ENCODE assay signal across 8 cellular contexts in genomic region chr17:76968707-76969597, GRCh38.
DNase-seq lines count a peak whose midpoint lies in the region; ATAC-seq, FAIRE-seq and TF ChIP-seq lines count a peak whose summit lies in the region.

No MANE protein-coding gene starts in this region.

- H3K27me3 ChIP-seq in left ventricle myocardium inferior (ENCODE audit: low read depth): peaks cover 77% of the 10 kb centered on the region
- peaks cover 0 to 13% of the 10 kb centered on the region in 2 donors for H3K27me3 ChIP-seq in small intestine (ENCODE audit: control insufficient read depth in 2 of 2, insufficient read depth in 2 of 2, low read length in 2 of 2)

- 4 to 6% (median 5%) methylated on average over 42 to 45 of the region's 45 CpGs for WGBS in small intestine, 3 donors

- ATAC-seq in GM19351 (IDR thresholded peaks at IDR 0.05; ENCODE audit: unreplicated experiment): no peak

- peak; percentile 93 for DNase-seq in NCI-H345 treated with DMSO at 0.1 percent for 48 hours (lab: John Stamatoyannopoulos, UW; ENCODE audit: unreplicated experiment)
- DNase-seq in activated T-cell treated with anti-CD3 and anti-CD28 coated beads for 24 hours (ENCODE audit: low read depth): peak; percentile 23
- no peak for DNase-seq in left ventricle myocardium inferior
- peak; percentile 33 for DNase-seq in small intestine
- no peak for DNase-seq in NK-92 (lab: John Stamatoyannopoulos, UW; ENCODE audit: unreplicated experiment)
- DNase-seq in COLO829 (ENCODE audit: low spot score): no peak

- FAIRE-seq in small intestine (lab: Jason Lieb, UNC): no peak

- H3K36me3 ChIP-seq in left ventricle myocardium inferior (no peaks in the 10 kb centered on the region), small intestine (ENCODE audit: control insufficient read depth in 2 of 2, insufficient read depth in 2 of 2, low read length in 2 of 2) (no peaks in the 10 kb centered on the region)

- no peak for TF ChIP-seq CTCF in left ventricle myocardium inferior (IDR thresholded peaks at IDR 0.05; ENCODE audit: borderline replicate concordance)

- H3K9me3 ChIP-seq in left ventricle myocardium inferior (replicated peaks) (no peaks in the 10 kb centered on the region), small intestine (ENCODE audit: control insufficient read depth, low read depth) (no peaks in the 10 kb centered on the region)

- no peak overlapping the region for H3K27ac ChIP-seq in left ventricle myocardium inferior (replicated peaks)
- H3K27ac ChIP-seq in small intestine (ENCODE audit: low read depth in 1 of 2, low read length in 1 of 2): no peak overlapping the region

- peaks cover 14% of the 10 kb centered on the region for H3K4me1 ChIP-seq in left ventricle myocardium inferior
- H3K4me1 ChIP-seq in small intestine (ENCODE audit: control insufficient read depth in 2 of 2, insufficient read depth in 1 of 2, low read depth in 1 of 2, low read length in 1 of 2): no peaks in the 10 kb centered on the region

- H3K4me3 ChIP-seq in GM08714 (ENCODE audit: low read length) (peak overlapping the region; percentile 4; the same call in 1 of the 2 replicates), left ventricle myocardium inferior (peak overlapping the region; percentile 56), small intestine (ENCODE audit: low read depth in 1 of 2, low read length in 2 of 2) (peak overlapping the region in 1 of 2 donors; percentile 23)

- intact Hi-C loops in left ventricle myocardium inferior (cut with micrococcal nuclease): no loop called here

Comparison
In these comparisons a context has a peak if more than half of its experiments do, and no peak if none do; other contexts are left out.
1. DNase-seq: peak in NCI-H345 treated with DMSO at 0.1 percent for 48 hours (single experiment), activated T-cell treated with anti-CD3 and anti-CD28 coated beads for 24 hours (single experiment) and small intestine (single experiment); none in left ventricle myocardium inferior (single experiment), NK-92 (single experiment) and COLO829 (single experiment).